1 cellular context compared by ENCODE assay signal in the genomic region with DNA sequence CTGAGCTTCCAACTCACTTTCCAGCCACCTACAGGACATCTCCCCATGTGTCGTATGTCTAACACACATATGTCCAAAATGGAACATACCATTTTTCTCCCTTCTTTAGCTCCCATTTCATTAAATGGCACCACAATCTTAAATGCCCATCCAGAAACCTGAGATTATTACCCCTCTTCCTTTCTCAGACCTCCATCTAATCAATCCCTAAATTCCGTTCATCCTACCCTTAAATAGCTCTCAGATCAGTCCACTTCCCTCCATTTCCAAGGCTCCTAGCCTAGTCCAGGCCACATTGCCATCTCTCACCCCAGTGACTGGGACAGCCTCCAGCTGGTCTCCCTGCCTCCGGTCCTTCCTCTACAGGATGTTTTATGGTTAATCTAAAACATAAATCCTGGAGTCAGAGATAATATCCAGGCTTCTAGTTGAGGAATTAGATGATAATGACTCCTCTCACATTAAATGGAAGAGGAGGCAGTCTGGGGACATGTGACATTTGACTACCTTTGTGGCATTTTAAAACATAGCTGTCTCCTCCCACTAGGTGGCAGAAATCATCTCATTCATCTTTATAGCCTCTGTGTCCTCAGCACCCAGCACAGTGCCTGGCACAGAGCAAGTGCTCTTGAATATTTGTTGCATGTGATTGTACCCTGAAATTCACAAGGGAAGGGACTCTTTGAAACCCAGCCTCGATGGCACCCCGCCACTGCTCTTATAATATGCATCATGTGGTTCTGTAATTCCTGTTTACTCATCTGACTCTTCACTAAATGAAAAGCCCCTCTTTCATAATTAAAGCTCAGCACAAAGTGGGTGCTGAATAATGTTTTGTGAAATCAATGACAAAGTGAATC.
TF ChIP-seq lines count a peak whose summit lies in the region.

No MANE protein-coding gene starts in this region.

TF ChIP-seq in IMR-90, 13 proteins besides CTCF, POLR2A, EP300 and RAD21 (continued from another document):
- TF ChIP-seq, protein P1, sequence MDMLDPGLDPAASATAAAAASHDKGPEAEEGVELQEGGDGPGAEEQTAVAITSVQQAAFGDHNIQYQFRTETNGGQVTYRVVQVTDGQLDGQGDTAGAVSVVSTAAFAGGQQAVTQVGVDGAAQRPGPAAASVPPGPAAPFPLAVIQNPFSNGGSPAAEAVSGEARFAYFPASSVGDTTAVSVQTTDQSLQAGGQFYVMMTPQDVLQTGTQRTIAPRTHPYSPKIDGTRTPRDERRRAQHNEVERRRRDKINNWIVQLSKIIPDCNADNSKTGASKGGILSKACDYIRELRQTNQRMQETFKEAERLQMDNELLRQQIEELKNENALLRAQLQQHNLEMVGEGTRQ (IDR thresholded peaks at IDR 0.05; ENCODE audit: low read depth, low read length): no peak
